20 cellular contexts compared by ENCODE assay signal in genomic region chr5:146818790-146819189, GRCh38. TPM values are rescaled to one million over a fixed set of nuclear protein-coding genes. Genes with fewer than 3 reads are reported as not detected.
DNase-seq lines count a peak whose midpoint lies in the region; ATAC-seq and TF ChIP-seq lines count a peak whose summit lies in the region.
"Had no signal": no experiment of that assay in that cellular context is flagged by ENCODE, and none has a peak within 500 bp of the region (broad histone marks: within the 10 kb centered on the region; RNA-seq: fewer than 3 reads in every experiment).

No MANE protein-coding gene starts in this region.

- H3K27ac ChIP-seq in VCaP, result no peak overlapping the region
- H3K27ac ChIP-seq in hepatocyte, result no peak overlapping the region
- H3K27ac ChIP-seq: C4-2B, SJSA1 had no signal

- TF ChIP-seq CTCF in AG09309 (IDR thresholded peaks at IDR 0.05; ENCODE audit: control insufficient read depth, insufficient read depth, low read depth, low read length, missing control alignments) (peak; percentile 3), VCaP (conservative IDR thresholded peaks at IDR 0.05) (0 out of 2 replicates have a peak, but pooled peaks have one; percentile 11), hepatocyte (IDR thresholded peaks at IDR 0.05; ENCODE audit: poor library complexity) (peak; percentile 11)

- H4K20me1 ChIP-seq in hepatocyte (ENCODE audit: insufficient read depth, poor library complexity, severe bottlenecking), result no peaks in the 10 kb centered on the region

- no peaks in the 10 kb centered on the region for H3K4me1 ChIP-seq in hepatocyte (ENCODE audit: insufficient read depth)
- H3K4me1 ChIP-seq: SJSA1 had no signal

- H3K9me3 ChIP-seq in hepatocyte (ENCODE audit: low read depth), result no peaks in the 10 kb centered on the region

- H3K27ac Mint-ChIP-seq in activated CD4-positive, alpha-beta T cell treated with anti-CD3 and anti-CD28 coated beads, Interleukin-2, amount 10 ng/mL, durations not matched to agents 7 days and 5 days, result no peak overlapping the region
- H3K27ac Mint-ChIP-seq: CD8-positive, alpha-beta memory T cell had no signal

- no peaks in the 10 kb centered on the region for H3K9me2 ChIP-seq in hepatocyte (replicated peaks; ENCODE audit: insufficient read depth)

- peaks cover under 1% of the 10 kb centered on the region for H3K4me1 Mint-ChIP-seq in activated CD4-positive, alpha-beta T cell treated with anti-CD3 and anti-CD28 coated beads, Interleukin-2, amount 10 ng/mL, durations not matched to agents 7 days and 5 days

- DNase-seq in AG09309 (ENCODE audit: low read depth) (no peak), NCI-H446 treated with DMSO at 0.1 percent for 48 hours (lab: John Stamatoyannopoulos, UW) (peak; percentile 28), hepatocyte (ENCODE audit: low spot score) (no peak), activated gamma-delta T cell (lab: John Stamatoyannopoulos, UW) (no peak)
- no peak for DNase-seq in activated CD4-positive, alpha-beta T cell treated with anti-CD3 and anti-CD28 coated beads, Interleukin-2, amount 10 ng/mL, durations not matched to agents 7 days and 5 days
- DNase-seq in activated CD4-positive, alpha-beta T cell treated with anti-CD3 and anti-CD28 coated beads for 4 hours, result no peak
- DNase-seq: Calu3; CD8-positive, alpha-beta memory T cell; EL; GF-D8; KG1; NCI-H1092 treated with DMSO at 0.1 percent for 48 hours; NCI-H1436 treated with DMSO at 0.1 percent for 48 hours; NCI-H1930; NCI-H2227 treated with DMSO at 0.1 percent for 48 hours had no signal

- CTCF ChIA-PET in activated CD4-positive, alpha-beta T cell treated with anti-CD3 and anti-CD28 coated beads, Interleukin-2, amount 10 ng/mL, durations not matched to agents 7 days and 5 days (lab: Charles Lee), result no interaction called here

- no peak overlapping the region for H2AFZ ChIP-seq in hepatocyte

- H3K4me2 ChIP-seq in hepatocyte, result no peak overlapping the region

- H3K36me3 Mint-ChIP-seq in activated CD4-positive, alpha-beta T cell treated with anti-CD3 and anti-CD28 coated beads, Interleukin-2, amount 10 ng/mL, durations not matched to agents 7 days and 5 days (ENCODE audit: low read depth), result no peaks in the 10 kb centered on the region

- no peak overlapping the region for H3K4me3 Mint-ChIP-seq in activated CD4-positive, alpha-beta T cell treated with anti-CD3 and anti-CD28 coated beads, Interleukin-2, amount 10 ng/mL, durations not matched to agents 7 days and 5 days
- H3K4me3 Mint-ChIP-seq: CD8-positive, alpha-beta memory T cell had no signal

- WGBS in hepatocyte (ENCODE audit: low lambda C conversion rate, missing lambda C conversion rate), result 76% methylated on average over 2 of the region's 2 CpGs

- H3K4me3 ChIP-seq in AG09309 (ENCODE audit: control insufficient read depth, low read depth, low read length) (no peak overlapping the region), hepatocyte (no peak overlapping the region)
- H3K4me3 ChIP-seq: SJSA1 had no signal

- no peak for ATAC-seq in HG03045 (IDR thresholded peaks at IDR 0.05; ENCODE audit: unreplicated experiment)

- no peaks in the 10 kb centered on the region for H3K36me3 ChIP-seq in hepatocyte (replicated peaks; ENCODE audit: insufficient read depth, low read depth)
- H3K36me3 ChIP-seq: SJSA1 had no signal

- H3K27me3 ChIP-seq in hepatocyte, result peaks cover 3% of the 10 kb centered on the region
- H3K27me3 ChIP-seq: SJSA1 had no signal

- no peaks in the 10 kb centered on the region for H3K9me3 Mint-ChIP-seq in activated CD4-positive, alpha-beta T cell treated with anti-CD3 and anti-CD28 coated beads, Interleukin-2, amount 10 ng/mL, durations not matched to agents 7 days and 5 days
- H3K9me3 Mint-ChIP-seq: CD8-positive, alpha-beta memory T cell had no signal

- no peaks in the 10 kb centered on the region for H3K27me3 Mint-ChIP-seq in activated CD4-positive, alpha-beta T cell treated with anti-CD3 and anti-CD28 coated beads, Interleukin-2, amount 10 ng/mL, durations not matched to agents 7 days and 5 days
- H3K27me3 Mint-ChIP-seq: CD8-positive, alpha-beta memory T cell had no signal

- H3K79me2 ChIP-seq in hepatocyte, result no peaks in the 10 kb centered on the region

- POLR2A ChIA-PET in activated CD4-positive, alpha-beta T cell treated with anti-CD3 and anti-CD28 coated beads, Interleukin-2, amount 10 ng/mL, durations not matched to agents 7 days and 5 days (lab: Charles Lee), result no interaction called here

RNA-seq across cellular contexts. Expression of gene PPP2R2B, which starts 59.8 kb away (rescaled TPM):
- total RNA-seq in hepatocyte, result 2.3 and 4.4 TPM in 2 replicates
- polyA plus RNA-seq in hepatocyte, result 3.2 and 5.1 TPM in 2 replicates
- total RNA-seq in activated CD4-positive, alpha-beta T cell treated with anti-CD3 and anti-CD28 coated beads, Interleukin-2, amount 10 ng/mL, durations not matched to agents 7 days and 5 days, result 1 to 10 TPM; 1.8 TPM
- total RNA-seq: Calu3 had no signal
- polyA plus RNA-seq: AG04450 had no signal
